ENCODE assay signal across 10 cellular contexts in genomic region chrX:110172215-110172614, GRCh38.
DNase-seq lines count a peak whose midpoint lies in the region; ATAC-seq, FAIRE-seq and TF ChIP-seq lines count a peak whose summit lies in the region.
"Had no signal": no experiment of that assay in that cellular context is flagged by ENCODE, and none has a peak within 500 bp of the region (broad histone marks: within the 10 kb centered on the region; RNA-seq: fewer than 3 reads in every experiment).

No MANE protein-coding gene starts in this region.

- TF ChIP-seq EP300 in GM12878 (IDR thresholded peaks at IDR 0.05; ENCODE audit: borderline replicate concordance in 1 of 2, control insufficient read depth in 1 of 2, low read depth in 2 of 2, low read length in 2 of 2), result peak; percentile 63 to 73; a peak in 2 of 4 replicates

- no TSS peak for BruUV-seq in GM12878 (replicated peaks; lab: Mats Ljungman, UMichigan)

- no peak overlapping the region for H3K9ac ChIP-seq in GM12878 (ENCODE audit: control insufficient read depth, insufficient read depth, low read length)
- H3K9ac ChIP-seq: parathyroid adenoma had no signal

- no peak for TF ChIP-seq RAD21 in GM12878 (IDR thresholded peaks at IDR 0.05; ENCODE audit: insufficient read depth, low read depth, low read length)

- H3K36me3 ChIP-seq in GM12878 (ENCODE audit: control insufficient read depth in 2 of 2, insufficient read depth in 2 of 2, low read length in 1 of 2), result no peaks in the 10 kb centered on the region; a peak in 2 of 4 replicates
- no peaks in the 10 kb centered on the region for H3K36me3 ChIP-seq in right lobe of liver

- no peak overlapping the region for H3K4me3 ChIP-seq in GM12878
- H3K4me3 ChIP-seq in right lobe of liver, result no peak overlapping the region

- H3K27ac ChIP-seq in GM12878 (ENCODE audit: control insufficient read depth, insufficient read depth) (peak overlapping the region; percentile 45), right lobe of liver (no peak overlapping the region)
- H3K27ac ChIP-seq: parathyroid adenoma had no signal

- no peaks in the 10 kb centered on the region for H4K20me1 ChIP-seq in GM12878 (ENCODE audit: control insufficient read depth, insufficient read depth)

- FAIRE-seq in GM12878 (lab: Jason Lieb, UNC), result peak; percentile 93

- 35% methylated on average over 10 of the region's 10 CpGs for WGBS in GM12878 (ENCODE audit: insufficient coverage, insufficient replicate concordance, low lambda C conversion rate, missing lambda C conversion rate)
- no CpG with 5 or more reads among the region's 10 CpGs for WGBS in right lobe of liver (ENCODE audit: insufficient coverage, low coverage, low lambda C conversion rate, missing lambda C conversion rate)

- TF ChIP-seq CTCF in GM12878 (IDR thresholded peaks at IDR 0.05 in 2 of 3, conservative IDR thresholded peaks at IDR 0.05 in 1 of 3; ENCODE audit: control insufficient read depth in 2 of 3, extremely low read depth in 1 of 3, insufficient read depth in 1 of 3, low read depth in 3 of 3, low read length in 3 of 3) (no peak), right lobe of liver (IDR thresholded peaks at IDR 0.05) (no peak)

- no peaks in the 10 kb centered on the region for H3K79me2 ChIP-seq in GM12878 (ENCODE audit: control insufficient read depth, insufficient read depth, low read length)
- H3K79me2 ChIP-seq: parathyroid adenoma had no signal

- SMC1A ChIA-PET in GM12878 (lab: Charles Lee; ENCODE audit: uncharacterized antibody, unreplicated experiment), result interaction anchor here (0.6 to 5.2 kb wide), 7 partner anchors 12 to 241 kb away, joined by 3 to 28 read pairs (median 5); no protein-coding TSS in a partner anchor

- ATAC-seq in GM18867 (IDR thresholded peaks at IDR 0.05; ENCODE audit: unreplicated experiment) (peak; percentile 99), GM21515 (IDR thresholded peaks at IDR 0.05; ENCODE audit: unreplicated experiment) (peak; percentile 99), HG03175 (IDR thresholded peaks at IDR 0.05; ENCODE audit: unreplicated experiment) (peak; percentile 99), GM12878 (peak; percentile 96), right lobe of liver (no peak)
- ATAC-seq in stimulated activated naive CD8-positive, alpha-beta T cell treated with anti-CD3 and anti-CD28 coated beads, Interleukin-15, Interleukin-2, amounts not matched to agents 100 U/mL and 50 U/mL, for 24 hours, result no peak

- CTCF ChIA-PET in GM12878 (lab: Yijun Ruan, JAX), result interaction anchor here (0.7 to 23.7 kb wide), 7 partner anchors 9 to 239 kb away, joined by 3 to 792 read pairs (median 5); no protein-coding TSS in a partner anchor

- RAD21 ChIA-PET in GM12878 (lab: Charles Lee; ENCODE audit: unreplicated experiment), result interaction anchor here (1.0 to 1.5 kb wide), 9 partner anchors 9 to 243 kb away, joined by 3 to 6 read pairs (median 4); no protein-coding TSS in a partner anchor

- in situ Hi-C loops in GM12878 (cut with MboI), result loop anchor here (25.0 kb wide), 1 partner anchor 515 kb away; no protein-coding TSS in a partner anchor

- H3K27me3 ChIP-seq in GM12878 (replicated peaks in 1 of 2; ENCODE audit: control insufficient read depth in 2 of 2, insufficient read depth in 2 of 2, low read length in 1 of 2) (no peaks in the 10 kb centered on the region), right lobe of liver (no peaks in the 10 kb centered on the region)

- H3K9me3 ChIP-seq in GM12878 (replicated peaks; ENCODE audit: control insufficient read depth, insufficient read depth, low read length), result no peaks in the 10 kb centered on the region
- H3K9me3 ChIP-seq in right lobe of liver, result no peaks in the 10 kb centered on the region

- intact Hi-C loops in GM12878 (cut with micrococcal nuclease; ENCODE audit: unreplicated experiment) (no loop called here), right lobe of liver (cut with DNase I) (no loop called here)

- peaks cover 10% of the 10 kb centered on the region for H3K4me1 ChIP-seq in GM12878 (ENCODE audit: control insufficient read depth, insufficient read depth, low read length)
- H3K4me1 ChIP-seq in right lobe of liver, result no peaks in the 10 kb centered on the region
- H3K4me1 ChIP-seq: parathyroid adenoma had no signal

- POLR2A ChIA-PET in GM12878 (lab: Charles Lee), result interaction anchor here (0.6 to 1.6 kb wide), 4 partner anchors 101 to 145 kb away, joined by 3 to 6 read pairs (median 4); partner anchors contain the start of gene AMMECR1

- H2AFZ ChIP-seq in GM12878 (ENCODE audit: control insufficient read depth, low read depth, low read length), result no peak overlapping the region
- H2AFZ ChIP-seq: parathyroid adenoma had no signal

- TF ChIP-seq POLR2A in GM12878 (IDR thresholded peaks at IDR 0.05; ENCODE audit: low read depth, low read length), result no peak
- no peak for TF ChIP-seq POLR2A in right lobe of liver (IDR thresholded peaks at IDR 0.05)

- H3K4me2 ChIP-seq in GM12878 (ENCODE audit: control insufficient read depth, insufficient read depth), result no peak overlapping the region

- DNase-seq in GM12878 (ENCODE audit: low read depth, low spot score) (peak; percentile 61), NCI-H526 (lab: John Stamatoyannopoulos, UW) (no peak), right lobe of liver (no peak)
- DNase-seq in stimulated activated CD8-positive, alpha-beta memory T cell treated with anti-CD3 and anti-CD28 coated beads, Interleukin-4, amount 100 ng/mL, for 48 hours, result no peak
- DNase-seq in stimulated activated naive CD8-positive, alpha-beta T cell treated with anti-CD3 and anti-CD28 coated beads, Interleukin-15, Interleukin-2, amounts not matched to agents 100 U/mL and 50 U/mL, for 24 hours, result no peak
- DNase-seq: EL had no signal

TF ChIP-seq in GM12878, 131 proteins besides CTCF, POLR2A, EP300 and RAD21 (continues in another document):
- TF ChIP-seq NR2F1 (conservative IDR thresholded peaks at IDR 0.05), result 0 out of 2 replicates have a peak, but pooled peaks have one; percentile 33
- TF ChIP-seq BACH1 (IDR thresholded peaks at IDR 0.05; ENCODE audit: borderline replicate concordance), result peak; percentile 87; the same call in 1 of the 2 replicates
- TF ChIP-seq CHD2 (IDR thresholded peaks at IDR 0.05; ENCODE audit: borderline replicate concordance, low read depth, low read length), result 0 out of 2 replicates have a peak, but pooled peaks have one; percentile 51
- peak; percentile 35; the same call in 1 of the 2 replicates for TF ChIP-seq EED (IDR thresholded peaks at IDR 0.05; ENCODE audit: low read depth)
- TF ChIP-seq SP1 (IDR thresholded peaks at IDR 0.05; ENCODE audit: low read depth, low read length), result peak; percentile 32
- TF ChIP-seq RUNX3 (IDR thresholded peaks at IDR 0.05; ENCODE audit: low read length), result peak; percentile 29
- no peak for TF ChIP-seq RCOR1 (conservative IDR thresholded peaks at IDR 0.05; ENCODE audit: low read depth, low read length)
- peak; percentile 84 for TF ChIP-seq NBN (IDR thresholded peaks at IDR 0.05)
- no peak for TF ChIP-seq FOS (IDR thresholded peaks at IDR 0.05; ENCODE audit: borderline replicate concordance, extremely low read depth, insufficient read length)
- 0 out of 2 replicates have a peak, but pooled peaks have one; percentile 28 for TF ChIP-seq CREB1 (IDR thresholded peaks at IDR 0.05; ENCODE audit: low read depth)
- no peak for TF ChIP-seq CEBPB (IDR thresholded peaks at IDR 0.05; ENCODE audit: borderline replicate concordance in 1 of 2, low read depth in 2 of 2, low read length in 2 of 2)
- peak; percentile 33 for TF ChIP-seq BCL3 (IDR thresholded peaks at IDR 0.05; ENCODE audit: borderline replicate concordance, insufficient read depth, low read depth, low read length, poor library complexity, severe bottlenecking)
- TF ChIP-seq TCF3 (IDR thresholded peaks at IDR 0.05; ENCODE audit: borderline replicate concordance, insufficient read depth, low read depth, low read length), result 0 out of 2 replicates have a peak, but pooled peaks have one; percentile 42
- TF ChIP-seq MEF2B (IDR thresholded peaks at IDR 0.05; ENCODE audit: partially characterized antibody, poor library complexity, severe bottlenecking), result peak; percentile 73
- TF ChIP-seq KAT2A (conservative IDR thresholded peaks at IDR 0.05; ENCODE audit: control insufficient read depth, low read depth, low read length), result no peak
- no peak for TF ChIP-seq ELK1 (IDR thresholded peaks at IDR 0.05; ENCODE audit: low read depth, low read length)
- TF ChIP-seq BHLHE40 (IDR thresholded peaks at IDR 0.05; ENCODE audit: borderline replicate concordance in 1 of 2, low read depth in 2 of 2, low read length in 1 of 2), result peak; percentile 94 to 96
- no peak for TF ChIP-seq ZSCAN29 (IDR thresholded peaks at IDR 0.05)
- peak; percentile 12 for TF ChIP-seq USF1 (IDR thresholded peaks at IDR 0.05; ENCODE audit: borderline replicate concordance, extremely low read length, insufficient read depth, low read depth, low read length)

Comparison
In these comparisons a context has a peak if more than half of its experiments do, and no peak if none do; other contexts are left out.
1. ATAC-seq: peak in GM18867 (single experiment), GM21515 (single experiment), HG03175 (single experiment) and GM12878 (single experiment); none in right lobe of liver (0 of 4) and stimulated activated naive CD8-positive, alpha-beta T cell treated with anti-CD3 and anti-CD28 coated beads, Interleukin-15, Interleukin-2, amounts not matched to agents 100 U/mL and 50 U/mL, for 24 hours (single experiment).